11 cellular contexts compared by ENCODE assay signal in the genomic region with DNA sequence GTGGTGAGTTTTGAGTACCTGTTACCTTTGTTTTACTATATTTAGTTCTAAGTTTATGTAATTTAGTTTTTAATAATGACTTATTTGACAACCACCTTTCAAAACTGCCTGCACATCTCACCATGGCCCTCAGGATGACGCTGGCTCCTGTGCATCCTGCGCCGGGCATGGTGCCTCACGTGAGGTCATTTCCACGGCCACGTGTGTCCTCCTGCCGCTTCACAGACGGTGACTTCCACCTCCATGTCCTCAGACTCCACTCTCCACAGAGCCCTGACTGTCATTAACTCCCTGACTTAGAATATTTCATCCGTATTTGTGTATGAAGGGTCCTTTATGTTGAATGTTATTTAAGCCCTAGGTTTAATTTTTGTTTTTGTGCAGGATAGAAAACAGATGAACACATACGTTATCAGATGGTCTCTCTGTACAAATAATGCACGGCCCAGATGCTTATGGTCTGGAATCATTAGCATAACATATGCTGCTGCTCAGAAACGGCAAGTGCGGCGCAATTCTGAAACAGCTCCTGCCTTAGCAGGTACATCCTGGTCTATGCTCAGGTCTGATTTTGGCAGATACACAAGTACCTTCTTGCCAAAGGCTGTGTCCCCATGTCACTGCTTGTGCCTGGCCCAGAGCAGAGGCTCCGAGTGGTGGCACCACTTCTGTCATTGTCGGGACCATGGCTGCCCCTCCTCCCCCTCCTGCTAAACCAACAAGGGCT.
"Had no signal": no experiment of that assay in that cellular context is flagged by ENCODE, and none has a peak within 500 bp of the region (broad histone marks: within the 10 kb centered on the region; RNA-seq: fewer than 3 reads in every experiment).

No MANE protein-coding gene starts in this region.

- H3K27ac ChIP-seq: cardiac muscle cell, left lung, testis, upper lobe of left lung had no signal

- H3K36me3 ChIP-seq: cardiac muscle cell, left lung, upper lobe of left lung had no signal

- H3K9me3 ChIP-seq: left lung, testis, upper lobe of left lung had no signal

- ATAC-seq: activated CD4-positive, alpha-beta T cell treated with anti-CD3 and anti-CD28 coated beads for 36 hours; activated CD8-positive, alpha-beta memory T cell treated with anti-CD3 and anti-CD28 coated beads, Interleukin-2, amount 10 ng/mL, durations not matched to agents 7 days and 5 days; left lung had no signal

- DNase-seq: activated CD4-positive, alpha-beta memory T cell treated with anti-CD3 and anti-CD28 coated beads, Interleukin-2, amount 10 ng/mL, durations not matched to agents 7 days and 5 days; activated CD4-positive, alpha-beta T cell treated with anti-CD3 and anti-CD28 coated beads for 36 hours; activated CD8-positive, alpha-beta memory T cell treated with anti-CD3 and anti-CD28 coated beads, Interleukin-2, amount 10 ng/mL, durations not matched to agents 7 days and 5 days; activated naive CD4-positive, alpha-beta T cell treated with Interleukin-2 at 50 U/mL for 16 hours; activated naive CD8-positive, alpha-beta T cell treated with anti-CD3 and anti-CD28 coated beads, Interleukin-2, amount 10 ng/mL, durations not matched to agents 7 days and 5 days; amygdala; kidney; left lung; testis had no signal

- H3K4me3 ChIP-seq: cardiac muscle cell, left lung, testis, upper lobe of left lung had no signal

- H3K27me3 ChIP-seq: cardiac muscle cell, testis, upper lobe of left lung had no signal

- H3K4me1 ChIP-seq: left lung, testis, upper lobe of left lung had no signal
